33 cellular contexts compared by ENCODE assay signal in the genomic region with DNA sequence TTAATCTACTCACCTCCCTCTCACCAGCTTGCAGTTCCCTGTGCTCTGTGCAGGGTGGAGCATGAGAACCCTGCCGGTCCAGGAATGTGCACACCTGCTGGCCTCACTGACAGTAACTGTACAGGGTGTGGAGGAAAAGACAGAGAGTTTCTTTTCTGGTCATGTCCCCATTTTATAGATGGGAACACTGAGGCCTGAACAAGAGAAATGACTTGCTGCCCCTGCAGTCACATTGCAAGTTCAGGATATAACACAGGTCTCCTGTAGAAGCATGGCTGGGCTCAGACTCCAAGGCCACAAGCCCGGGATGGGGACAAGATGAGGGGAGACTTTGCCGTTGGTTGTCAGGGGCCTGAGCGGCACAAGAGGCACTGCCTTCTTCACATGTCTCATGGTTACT. TPM values are rescaled to one million over a fixed set of nuclear protein-coding genes. Genes with fewer than 3 reads are reported as not detected.
"Had no signal": no experiment of that assay in that cellular context is flagged by ENCODE, and none has a peak within 500 bp of the region (broad histone marks: within the 10 kb centered on the region; RNA-seq: fewer than 3 reads in every experiment).

No MANE protein-coding gene starts in this region.

- H3K9ac ChIP-seq: neural progenitor cell had no signal

- ATAC-seq: left colon; natural killer cell; sciatic nerve; stimulated activated effector memory CD8-positive, alpha-beta T cell treated with anti-CD3 and anti-CD28 coated beads, Interleukin-12 subunit alpha, Interleukin-12 subunit beta, amount 100 ng/mL, for 72 hours; upper lobe of right lung had no signal

- H3K4me3 ChIP-seq: left ventricle myocardium inferior, lung, neural progenitor cell, right atrium auricular region, skin epidermis, spleen, suprapubic skin, thoracic aorta, tibial artery, upper lobe of right lung had no signal

- H3K4me1 ChIP-seq: neural progenitor cell had no signal

- H3K27me3 Mint-ChIP-seq: progenitor cell of endocrine pancreas; stimulated activated naive CD8-positive, alpha-beta T cell treated with anti-CD3 and anti-CD28 coated beads, Interleukin-15, Interleukin-2, amounts not matched to agents 100 ng/mL and 50 ng/mL, for 24 hours had no signal

- H3K36me3 ChIP-seq: left ventricle myocardium inferior, neural progenitor cell, neutrophil, right atrium auricular region, spleen, suprapubic skin, thoracic aorta, tibial artery, upper lobe of right lung had no signal

- H3K36me3 Mint-ChIP-seq: immature natural killer cell; mesothelial cell of epicardium; naive B cell; natural killer cell; neural progenitor cell; stimulated activated effector memory CD8-positive, alpha-beta T cell treated with anti-CD3 and anti-CD28 coated beads, Interleukin-12 subunit alpha, Interleukin-12 subunit beta, amount 100 ng/mL, for 72 hours had no signal

- H3K4me3 Mint-ChIP-seq: immature natural killer cell; mesothelial cell of epicardium; naive B cell; natural killer cell; nephron progenitor cell; neural progenitor cell; stimulated activated effector memory CD8-positive, alpha-beta T cell treated with anti-CD3 and anti-CD28 coated beads, Interleukin-12 subunit alpha, Interleukin-12 subunit beta, amount 100 ng/mL, for 72 hours; stimulated activated naive CD8-positive, alpha-beta T cell treated with anti-CD3 and anti-CD28 coated beads, Interleukin-15, Interleukin-2, amounts not matched to agents 100 ng/mL and 50 ng/mL, for 24 hours had no signal

- DNase-seq: hypothalamus; immature natural killer cell; kidney; left colon; left ventricle myocardium inferior; mesendoderm; naive B cell; natural killer cell; nephron progenitor cell; occipital lobe; spleen; stimulated activated CD4-positive, alpha-beta T cell treated with anti-CD3 and anti-CD28 coated beads, Interleukin-4, amount 100 ng/mL, for 24 hours; stimulated activated naive CD4-positive, alpha-beta T cell; tibial artery; trophoblast cell; upper lobe of right lung had no signal

- H3K9me3 Mint-ChIP-seq: immature natural killer cell; mesothelial cell of epicardium; naive B cell; natural killer cell; nephron progenitor cell; neural progenitor cell; stimulated activated effector memory CD8-positive, alpha-beta T cell treated with anti-CD3 and anti-CD28 coated beads, Interleukin-12 subunit alpha, Interleukin-12 subunit beta, amount 100 ng/mL, for 72 hours; stimulated activated naive CD8-positive, alpha-beta T cell treated with anti-CD3 and anti-CD28 coated beads, Interleukin-15, Interleukin-2, amounts not matched to agents 100 ng/mL and 50 ng/mL, for 24 hours had no signal

- H3K4me1 Mint-ChIP-seq: immature natural killer cell, natural killer cell had no signal

- H3K27ac ChIP-seq: left ventricle myocardium inferior, neural progenitor cell, neutrophil, right atrium auricular region, skin epidermis, spleen, suprapubic skin, upper lobe of right lung had no signal

- H3K27me3 ChIP-seq: neural progenitor cell, neutrophil, right atrium auricular region, spleen, suprapubic skin, tibial artery, upper lobe of right lung had no signal

- H3K9me3 ChIP-seq: left ventricle myocardium inferior, neutrophil, right atrium auricular region, spleen, suprapubic skin, thoracic aorta, tibial artery, upper lobe of right lung had no signal

- H3K27ac Mint-ChIP-seq: immature natural killer cell; mesothelial cell of epicardium; naive B cell; natural killer cell; nephron progenitor cell; neural progenitor cell; progenitor cell of endocrine pancreas; stimulated activated effector memory CD8-positive, alpha-beta T cell treated with anti-CD3 and anti-CD28 coated beads, Interleukin-12 subunit alpha, Interleukin-12 subunit beta, amount 100 ng/mL, for 72 hours had no signal

RNA-seq across cellular contexts. Expression of gene SLC28A1, which starts 23.3 kb away (rescaled TPM):
- total RNA-seq: left colon, lower leg skin, mononuclear cell, natural killer cell, occipital lobe, osteocyte, progenitor cell of endocrine pancreas, pulmonary artery endothelial cell, subcutaneous adipose tissue, suprapubic skin, upper lobe of right lung had no signal
- polyA plus RNA-seq: immature natural killer cell, lung had no signal
